ENCODE assay signal across 8 cellular contexts in the genomic region with DNA sequence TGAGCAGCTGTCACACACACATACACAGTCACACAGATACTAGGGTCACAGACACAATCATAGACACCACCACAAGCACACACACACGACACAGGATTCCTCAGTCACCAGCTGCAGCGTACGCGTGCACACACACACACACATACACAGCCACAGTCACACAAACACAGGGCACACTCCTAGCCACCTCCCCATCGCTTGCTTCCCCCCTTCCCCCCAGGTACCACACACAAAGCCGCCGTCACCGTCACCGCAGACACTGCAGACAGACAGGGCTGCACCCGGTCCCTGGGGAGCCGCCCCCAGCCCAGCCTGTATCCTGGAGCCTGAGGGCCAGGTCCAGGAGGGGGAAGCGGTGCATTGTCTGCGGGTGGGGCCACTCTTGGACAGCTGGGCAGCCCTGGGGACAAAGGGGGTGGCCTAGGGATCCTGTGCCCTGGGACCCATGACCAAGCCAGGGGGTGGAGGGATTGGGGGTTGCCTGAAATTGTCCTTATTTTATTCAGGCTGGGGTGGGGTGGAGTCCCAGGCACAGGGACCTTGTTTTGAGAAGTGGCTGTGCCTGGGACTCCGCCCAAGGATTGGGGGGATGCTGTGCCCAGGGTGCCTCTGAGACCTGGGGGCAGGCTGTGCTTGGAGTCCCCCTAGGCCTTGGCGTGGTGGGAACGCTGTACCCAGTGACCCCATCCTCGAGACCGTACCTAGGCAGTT. TPM values are rescaled to one million over a fixed set of nuclear protein-coding genes. Genes with fewer than 3 reads are reported as not detected.
DNase-seq lines count a peak whose midpoint lies in the region; ATAC-seq, FAIRE-seq and TF ChIP-seq lines count a peak whose summit lies in the region.

No MANE protein-coding gene starts in this region.

- H2AFZ ChIP-seq in endothelial cell of umbilical vein (ENCODE audit: low read depth, low read length): no peak overlapping the region
- no peak overlapping the region for H2AFZ ChIP-seq in neuron (ENCODE audit: low read depth, low read length)

- no peaks in the 10 kb centered on the region for H3K27me3 ChIP-seq in endothelial cell of umbilical vein (ENCODE audit: control insufficient read depth in 2 of 2, insufficient read depth in 2 of 2, low read length in 2 of 2)
- no peaks in the 10 kb centered on the region for H3K27me3 ChIP-seq in neuron (ENCODE audit: insufficient read depth, low read length)

- peak; percentile 75 for FAIRE-seq in endothelial cell of umbilical vein (lab: Jason Lieb, UNC)

- DNase-seq in NCI-H69 (lab: John Stamatoyannopoulos, UW): peak; percentile 80
- peak; percentile 14 for DNase-seq in endothelial cell of umbilical vein (ENCODE audit: low read depth, low spot score)
- no peak for DNase-seq in GM10248 (ENCODE audit: extremely low spot score)

- TF ChIP-seq POLR2A in endothelial cell of umbilical vein (IDR thresholded peaks at IDR 0.05; ENCODE audit: low read depth, low read length): peak; percentile 37

- H3K27ac ChIP-seq in endothelial cell of umbilical vein (ENCODE audit: insufficient read depth, low read depth, low read length): peak overlapping the region; percentile 36

- H3K9me3 ChIP-seq in ES-I3 (ENCODE audit: control insufficient read depth, insufficient read depth, low read length) (no peaks in the 10 kb centered on the region), endothelial cell of umbilical vein (replicated peaks; ENCODE audit: control insufficient read depth, insufficient read depth, low read length) (no peaks in the 10 kb centered on the region), neuron (ENCODE audit: low read length) (no peaks in the 10 kb centered on the region)

- intact Hi-C loops in endothelial cell of umbilical vein (cut with micrococcal nuclease): loop anchor here (1.0 kb wide), 3 partner anchors 26 to 118 kb away; partner anchors contain the start of gene ACTMAP

- H3K4me2 ChIP-seq in endothelial cell of umbilical vein (ENCODE audit: insufficient read depth, low read length): peak overlapping the region; percentile 60

- peaks cover 5% of the 10 kb centered on the region; the same call in 1 of the 2 replicates for H3K4me1 ChIP-seq in ES-I3 (ENCODE audit: insufficient read depth, low read length)
- H3K4me1 ChIP-seq in endothelial cell of umbilical vein (ENCODE audit: control insufficient read depth, extremely low read depth, insufficient read depth, low read length): peaks cover 13% of the 10 kb centered on the region
- peaks cover 20% of the 10 kb centered on the region for H3K4me1 ChIP-seq in neuron (ENCODE audit: insufficient read depth, low read length)

- BruUV-seq in endothelial cell of umbilical vein (replicated peaks; lab: Mats Ljungman, UMichigan): no TSS peak

- TF ChIP-seq CTCF in endothelial cell of umbilical vein (IDR thresholded peaks at IDR 0.05; ENCODE audit: extremely low read depth in 1 of 2, insufficient read depth in 1 of 2, low read depth in 1 of 2, low read length in 2 of 2): no peak
- TF ChIP-seq CTCF in GM10248 (IDR thresholded peaks at IDR 0.05; ENCODE audit: control extremely low read depth, extremely low read depth, low read depth, missing control alignments): no peak

- no peak for ATAC-seq in GM18907 (IDR thresholded peaks at IDR 0.05; ENCODE audit: unreplicated experiment)
- ATAC-seq in GM19463 (IDR thresholded peaks at IDR 0.05; ENCODE audit: unreplicated experiment): no peak
- no peak for ATAC-seq in GM21360 (IDR thresholded peaks at IDR 0.05; ENCODE audit: unreplicated experiment)

- dilution Hi-C loops in endothelial cell of umbilical vein (cut with MboI; ENCODE audit: extremely low pct_ligation_motif_present, low sequenced_read_pairs): no loop called here

- H3K4me3 ChIP-seq in endothelial cell of umbilical vein (replicated peaks in 1 of 3; ENCODE audit: insufficient read depth in 1 of 3, low read depth in 1 of 3, low read length in 3 of 3) (peak overlapping the region; percentile 64 to 79 (median 73)), neuron (ENCODE audit: low read length) (peak overlapping the region; percentile 46)

- H3K36me3 ChIP-seq in ES-I3 (ENCODE audit: insufficient read depth, low read length) (0 out of 2 replicates have a peak, but pooled peaks cover 2% of the 10 kb centered on the region), endothelial cell of umbilical vein (ENCODE audit: control insufficient read depth in 2 of 2, extremely low read depth in 1 of 2, insufficient read depth in 2 of 2, low read length in 2 of 2) (peaks cover 0 to 14% of the 10 kb centered on the region in 2 experiments), neuron (ENCODE audit: insufficient read depth, low read length) (peaks cover 25% of the 10 kb centered on the region)

- H3K9me1 ChIP-seq in endothelial cell of umbilical vein (replicated peaks; ENCODE audit: control insufficient read depth, extremely low read depth, insufficient read depth, low read length): no peaks in the 10 kb centered on the region

- POLR2A ChIA-PET in endothelial cell of umbilical vein (lab: Charles Lee): no interaction called here
- POLR2A ChIA-PET in GM10248 (lab: Yijun Ruan, JAX): no interaction called here

- H4K20me1 ChIP-seq in endothelial cell of umbilical vein (replicated peaks; ENCODE audit: control insufficient read depth, extremely low read depth, insufficient read depth, low read length): no peaks in the 10 kb centered on the region

- H3K9ac ChIP-seq in ES-I3 (ENCODE audit: low read depth, low read length): peak overlapping the region; percentile 73
- peak overlapping the region; percentile 92 for H3K9ac ChIP-seq in endothelial cell of umbilical vein (replicated peaks; ENCODE audit: extremely low read depth, insufficient read depth, low read length)

- CTCF ChIA-PET in endothelial cell of umbilical vein (lab: Charles Lee): no interaction called here
- CTCF ChIA-PET in GM10248 (lab: Yijun Ruan, JAX): no interaction called here

- H3K79me2 ChIP-seq in endothelial cell of umbilical vein (ENCODE audit: control insufficient read depth, insufficient read depth, low read length): peaks cover 27% of the 10 kb centered on the region

TF ChIP-seq in endothelial cell of umbilical vein, 7 proteins besides CTCF, POLR2A, EP300 and RAD21:
- TF ChIP-seq GATA2 (IDR thresholded peaks at IDR 0.05; ENCODE audit: insufficient read depth, insufficient read length, low read depth, low read length): no peak
- no peak for TF ChIP-seq MYC (IDR thresholded peaks at IDR 0.05; ENCODE audit: low read depth, low read length)
- no peak for TF ChIP-seq POLR2AphosphoS5 (IDR thresholded peaks at IDR 0.05; ENCODE audit: insufficient read depth, low read depth, low read length)
- no peak for TF ChIP-seq JUN (IDR thresholded peaks at IDR 0.05; ENCODE audit: borderline replicate concordance, insufficient read depth, insufficient read length, low read depth)
- TF ChIP-seq MAX (IDR thresholded peaks at IDR 0.05; ENCODE audit: insufficient read depth, insufficient read length): no peak
- no peak for TF ChIP-seq FOS (IDR thresholded peaks at IDR 0.05; ENCODE audit: borderline replicate concordance, insufficient read depth, low read length)
- TF ChIP-seq EZH2 (IDR thresholded peaks at IDR 0.05; ENCODE audit: borderline replicate concordance, low read depth, low read length, severe bottlenecking): no peak

RNA-seq across cellular contexts. Expression of gene NUMBL, which starts 1.0 kb away (rescaled TPM):
- 46.7 and 47.4 TPM in 2 replicates for total RNA-seq in endothelial cell of umbilical vein
- polyA plus RNA-seq in endothelial cell of umbilical vein: 21.5 and 31.5 TPM in 2 replicates
- polyA plus RNA-seq in endothelial cell of umbilical vein (2011; cell fraction: cytosol; rRNA removed): 13.6 and 17.7 TPM in 2 replicates
- polyA plus RNA-seq in endothelial cell of umbilical vein (2011; cell fraction: nucleus; rRNA removed): 38.5 and 40.1 TPM in 2 replicates
- polyA plus RNA-seq in endothelial cell of umbilical vein (2012): 15.4 and 26.4 TPM in 2 replicates
- polyA minus RNA-seq in endothelial cell of umbilical vein: 17.6 and 21.3 TPM in 2 replicates
- 5.1 TPM for polyA minus RNA-seq in endothelial cell of umbilical vein (2011; cell fraction: cytosol; rRNA and poly(A)+ RNA removed)
- 14.5 and 15.2 TPM in 2 replicates for polyA minus RNA-seq in endothelial cell of umbilical vein (2011; cell fraction: nucleus; rRNA and poly(A)+ RNA removed)

RNA-seq across cellular contexts. Expression of gene COQ8B, which starts 27.2 kb away (rescaled TPM):
- total RNA-seq in endothelial cell of umbilical vein: 15.3 and 19.2 TPM in 2 replicates
- polyA plus RNA-seq in endothelial cell of umbilical vein: 16.2 and 21.5 TPM in 2 replicates
- polyA plus RNA-seq in endothelial cell of umbilical vein (2011; cell fraction: cytosol; rRNA removed): 12.7 and 14.2 TPM in 2 replicates
- 47.8 and 53.7 TPM in 2 replicates for polyA plus RNA-seq in endothelial cell of umbilical vein (2011; cell fraction: nucleus; rRNA removed)
- polyA plus RNA-seq in endothelial cell of umbilical vein (2012): 14.6 and 15.6 TPM in 2 replicates
- polyA minus RNA-seq in endothelial cell of umbilical vein: 12.1 and 18.1 TPM in 2 replicates
- polyA minus RNA-seq in endothelial cell of umbilical vein (2011; cell fraction: cytosol; rRNA and poly(A)+ RNA removed): 18.1 TPM
- 12.8 and 16.3 TPM in 2 replicates for polyA minus RNA-seq in endothelial cell of umbilical vein (2011; cell fraction: nucleus; rRNA and poly(A)+ RNA removed)

RNA-seq across cellular contexts. Expression of gene ITPKC, which starts 27.4 kb away (rescaled TPM):
- 16.1 and 16.9 TPM in 2 replicates for total RNA-seq in endothelial cell of umbilical vein
- 7.2 and 7.3 TPM in 2 replicates for polyA plus RNA-seq in endothelial cell of umbilical vein
- polyA plus RNA-seq in endothelial cell of umbilical vein (2011; cell fraction: cytosol; rRNA removed): 6.9 and 8.3 TPM in 2 replicates
- polyA plus RNA-seq in endothelial cell of umbilical vein (2011; cell fraction: nucleus; rRNA removed): 7.0 and 7.6 TPM in 2 replicates
- polyA plus RNA-seq in endothelial cell of umbilical vein (2012): 12.2 and 17.4 TPM in 2 replicates
- 8.0 and 9.6 TPM in 2 replicates for polyA minus RNA-seq in endothelial cell of umbilical vein
- 1.7 TPM for polyA minus RNA-seq in endothelial cell of umbilical vein (2011; cell fraction: cytosol; rRNA and poly(A)+ RNA removed)
- 6.4 and 7.0 TPM in 2 replicates for polyA minus RNA-seq in endothelial cell of umbilical vein (2011; cell fraction: nucleus; rRNA and poly(A)+ RNA removed)
